ENCODE assay signal across 16 cellular contexts in genomic region chr5:83701886-83702285, GRCh38. TPM values are rescaled to one million over a fixed set of nuclear protein-coding genes. Genes with fewer than 3 reads are reported as not detected.
A peak's percentile ranks its signal among the peaks of the same experiment; 100 is the strongest.
DNase-seq lines count a peak whose midpoint lies in the region; ATAC-seq and TF ChIP-seq lines count a peak whose summit lies in the region.
"Had no signal": no experiment of that assay in that cellular context is flagged by ENCODE, and none has a peak within 500 bp of the region (broad histone marks: within the 10 kb centered on the region; RNA-seq: fewer than 3 reads in every experiment).

No MANE protein-coding gene starts in this region.

- ATAC-seq in RWPE2 (ENCODE audit: low read depth) (peak; percentile 80), HG02938 (IDR thresholded peaks at IDR 0.05; ENCODE audit: unreplicated experiment) (no peak)
- ATAC-seq: CD8-positive, alpha-beta T cell had no signal

- H4K20me1 ChIP-seq in osteoblast (ENCODE audit: insufficient read depth, low read length), result no peaks in the 10 kb centered on the region

- DNase-seq in MCF 10A (ENCODE audit: unreplicated experiment) (peak; percentile 38), breast epithelium (ENCODE audit: low spot score in 2 of 2) (no peak), RWPE2 (ENCODE audit: low spot score) (no peak), epithelial cell of prostate (ENCODE audit: low read depth, low spot score) (peak; percentile 10), osteoblast (ENCODE audit: insufficient read length, low spot score, missing footprints) (no peak), EL (no peak)
- no peak for DNase-seq in stimulated activated CD4-positive, alpha-beta T cell treated with anti-CD3 and anti-CD28 coated beads, Interleukin-2, amount 100 ng/mL, for 48 hours
- DNase-seq: 8988T; CD8-positive, alpha-beta T cell; DMS79 treated with DMSO at 0.1 percent for 48 hours; GF-D8; Kasumi-1; NCI-H187; NCI-H446; NCI-H748 treated with DMSO at 0.1 percent for 48 hours had no signal

- H3K36me3 ChIP-seq in breast epithelium (no peaks in the 10 kb centered on the region), RWPE2 (ENCODE audit: low read depth) (no peaks in the 10 kb centered on the region), osteoblast (ENCODE audit: insufficient read depth, low read length) (no peaks in the 10 kb centered on the region)

- TF ChIP-seq CTCF in MCF 10A (IDR thresholded peaks at IDR 0.05; ENCODE audit: unreplicated experiment) (no peak), breast epithelium (IDR thresholded peaks at IDR 0.05) (no peak), RWPE2 (IDR thresholded peaks at IDR 0.05; ENCODE audit: poor library complexity, severe bottlenecking) (no peak), osteoblast (IDR thresholded peaks at IDR 0.05; ENCODE audit: extremely low read depth, low read depth, low read length) (no peak)

- H2AFZ ChIP-seq in osteoblast (ENCODE audit: low read length), result no peak overlapping the region

- no peaks in the 10 kb centered on the region for H3K4me1 Mint-ChIP-seq in MCF 10A (ENCODE audit: insufficient read depth, unreplicated experiment)

- TF ChIP-seq POLR2A in breast epithelium (IDR thresholded peaks at IDR 0.05), result no peak

- CTCF ChIA-PET in MCF 10A (lab: Yijun Ruan, JAX), result interaction anchor here (0.6 to 1.0 kb wide), 2 partner anchors 11 to 19 kb away, joined by 3 to 4 read pairs; partner anchors contain the start of gene HAPLN1

- H3K27me3 ChIP-seq in breast epithelium (no peaks in the 10 kb centered on the region), RWPE2 (ENCODE audit: insufficient read depth, poor library complexity, severe bottlenecking) (no peaks in the 10 kb centered on the region), osteoblast (ENCODE audit: insufficient read depth, low read length) (no peaks in the 10 kb centered on the region)

- H3K9me3 ChIP-seq in breast epithelium (peaks cover 1 to 20% of the 10 kb centered on the region in 2 donors), RWPE2 (ENCODE audit: severe bottlenecking) (peaks cover 5% of the 10 kb centered on the region), osteoblast (ENCODE audit: low read depth, low read length) (peaks cover 5% of the 10 kb centered on the region)

- POLR2A ChIA-PET in MCF 10A (lab: Yijun Ruan, JAX), result interaction anchor here (0.7 kb wide), 1 partner anchor 93 kb away, joined by 3 read pairs; no protein-coding TSS in a partner anchor

- H3K4me3 Mint-ChIP-seq in MCF 10A (ENCODE audit: unreplicated experiment), result no peak overlapping the region
- H3K4me3 Mint-ChIP-seq: CD8-positive, alpha-beta T cell had no signal

- peaks cover 4% of the 10 kb centered on the region for H3K79me2 ChIP-seq in osteoblast (ENCODE audit: insufficient read depth, low read length)

- intact Hi-C loops in MCF 10A (cut with micrococcal nuclease) (no loop called here), breast epithelium (cut with DNase I; ENCODE audit: low total_unique reads) (no loop called here)

- no peak overlapping the region for H3K27ac Mint-ChIP-seq in MCF 10A (ENCODE audit: low read depth, unreplicated experiment)
- H3K27ac Mint-ChIP-seq: CD8-positive, alpha-beta T cell had no signal

- H3K9me3 Mint-ChIP-seq in MCF 10A (ENCODE audit: unreplicated experiment), result peaks cover 9% of the 10 kb centered on the region

- no peak overlapping the region for H3K4me2 ChIP-seq in osteoblast (ENCODE audit: insufficient read depth, low read length)

- no peak overlapping the region for H3K4me3 ChIP-seq in breast epithelium
- H3K4me3 ChIP-seq in RWPE2 (ENCODE audit: severe bottlenecking), result no peak overlapping the region
- no peak overlapping the region for H3K4me3 ChIP-seq in osteoblast (ENCODE audit: insufficient read depth, low read length)

- H3K27ac ChIP-seq in breast epithelium, result no peak overlapping the region
- no peak overlapping the region for H3K27ac ChIP-seq in RWPE2 (ENCODE audit: poor library complexity, severe bottlenecking)
- H3K27ac ChIP-seq in epithelial cell of prostate, result peak overlapping the region; percentile 12
- H3K27ac ChIP-seq in osteoblast (ENCODE audit: low read depth, low read length), result no peak overlapping the region

- H3K27me3 Mint-ChIP-seq in MCF 10A (ENCODE audit: insufficient read depth, unreplicated experiment), result peaks cover 8% of the 10 kb centered on the region

- H3K4me1 ChIP-seq in breast epithelium, result no peaks in the 10 kb centered on the region
- H3K4me1 ChIP-seq in RWPE2 (ENCODE audit: insufficient read depth, poor library complexity, severe bottlenecking), result peaks cover 9% of the 10 kb centered on the region
- no peaks in the 10 kb centered on the region for H3K4me1 ChIP-seq in osteoblast (ENCODE audit: insufficient read depth, low read length)

- BruUV-seq in MCF 10A (replicated peaks; lab: Mats Ljungman, UMichigan), result no TSS peak

- no peaks in the 10 kb centered on the region for H3K36me3 Mint-ChIP-seq in MCF 10A (ENCODE audit: insufficient read depth, unreplicated experiment)
- H3K36me3 Mint-ChIP-seq: CD8-positive, alpha-beta T cell had no signal

RNA-seq across cellular contexts. Expression of gene HAPLN1, which starts 18.8 kb away (rescaled TPM):
- total RNA-seq in MCF 10A (2022) (not detected in 2 replicates), breast epithelium (not detected), osteoblast (18.8 and 36.5 TPM in 2 replicates)
- total RNA-seq: CD8-positive, alpha-beta T cell had no signal

Comparison
In these comparisons a context has a peak if more than half of its experiments do, and no peak if none do; other contexts are left out.
1. DNase-seq: peak in MCF 10A (single experiment) and epithelial cell of prostate (single experiment); none in breast epithelium (0 of 2), RWPE2 (single experiment), osteoblast (single experiment), EL (single experiment) and stimulated activated CD4-positive, alpha-beta T cell treated with anti-CD3 and anti-CD28 coated beads, Interleukin-2, amount 100 ng/mL, for 48 hours (0 of 2).
2. RNA of gene HAPLN1, which starts 18.8 kb away (total RNA-seq): 18.8 to 36.5 TPM in osteoblast; not detected in MCF 10A and not detected in breast epithelium; every median in the first group is over 10 times any median in the second.